11 cellular contexts compared by ENCODE assay signal in the genomic region with DNA sequence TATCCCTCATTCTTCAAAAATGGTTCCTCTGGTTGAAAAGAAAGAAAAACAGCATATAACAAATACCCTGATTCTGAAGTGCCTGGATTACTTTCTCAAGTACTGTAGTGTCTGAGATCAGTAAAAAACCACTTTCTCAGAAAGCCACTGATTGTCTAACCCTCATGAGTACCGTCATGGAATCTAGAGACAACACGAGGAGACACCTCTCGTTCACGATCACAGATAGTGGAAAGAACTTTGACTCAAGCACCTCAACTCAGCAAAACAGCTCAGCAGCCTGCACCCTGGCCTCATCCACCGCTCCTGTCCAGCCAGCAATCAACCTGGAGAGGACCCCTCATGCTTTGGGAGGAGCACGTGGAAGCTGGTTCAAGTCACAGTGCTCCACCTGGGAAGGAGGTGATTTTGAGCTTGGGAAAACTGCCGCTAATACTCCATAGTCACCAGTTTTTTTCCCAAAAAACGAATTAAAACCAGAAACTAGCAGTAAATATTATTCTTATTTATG. TPM values are rescaled to one million over a fixed set of nuclear protein-coding genes. Genes with fewer than 3 reads are reported as not detected.
DNase-seq lines count a peak whose midpoint lies in the region; ATAC-seq and TF ChIP-seq lines count a peak whose summit lies in the region.
"Had no signal": no experiment of that assay in that cellular context is flagged by ENCODE, and none has a peak within 500 bp of the region (broad histone marks: within the 10 kb centered on the region; RNA-seq: fewer than 3 reads in every experiment).

No MANE protein-coding gene starts in this region.

- H3K36me3 ChIP-seq in KOPT-K1 (ENCODE audit: insufficient read depth, low read length): no peaks in the 10 kb centered on the region
- no peaks in the 10 kb centered on the region for H3K36me3 ChIP-seq in ascending aorta
- no peaks in the 10 kb centered on the region for H3K36me3 ChIP-seq in gastroesophageal sphincter
- H3K36me3 ChIP-seq in heart left ventricle: no peaks in the 10 kb centered on the region
- H3K36me3 ChIP-seq: right atrium auricular region had no signal

- ATAC-seq in effector memory CD8-positive, alpha-beta T cell (replicated peaks): peak; percentile 19
- ATAC-seq in gastroesophageal sphincter (no peak), heart left ventricle (no peak)

- no peaks in the 10 kb centered on the region for H3K9me3 ChIP-seq in KOPT-K1 (ENCODE audit: insufficient read depth, low read length, poor library complexity, severe bottlenecking)
- no peaks in the 10 kb centered on the region for H3K9me3 ChIP-seq in ascending aorta
- no peaks in the 10 kb centered on the region for H3K9me3 ChIP-seq in gastroesophageal sphincter
- no peaks in the 10 kb centered on the region for H3K9me3 ChIP-seq in heart left ventricle
- H3K9me3 ChIP-seq: right atrium auricular region had no signal

- 76 to 79% methylated on average over 5 to 8 of the region's 8 CpGs for whole genome bisulfite sequencing in gastroesophageal sphincter (ENCODE audit: low coverage in 1 of 2), 2 donors
- 75 to 80% (median 78%) methylated on average over 8 of the region's 8 CpGs for WGBS in heart left ventricle, 4 donors

- H3K27me3 ChIP-seq in ascending aorta (no peaks in the 10 kb centered on the region), gastroesophageal sphincter (peaks cover 17% of the 10 kb centered on the region), heart left ventricle (peaks cover 0 to 36% (median 0%) of the 10 kb centered on the region in 9 donors)
- H3K27me3 ChIP-seq: right atrium auricular region had no signal

- H3K36me3 Mint-ChIP-seq in effector memory CD8-positive, alpha-beta T cell (ENCODE audit: insufficient read depth): peaks cover 56% of the 10 kb centered on the region

- peak; percentile 78 for DNase-seq in activated CD8-positive, alpha-beta memory T cell treated with anti-CD3 and anti-CD28 coated beads for 24 hours
- peak; percentile 45 to 54 (median 54) for DNase-seq in effector memory CD8-positive, alpha-beta T cell
- DNase-seq in stimulated activated CD8-positive, alpha-beta memory T cell treated with anti-CD3 and anti-CD28 coated beads, Interleukin-4, amount 100 ng/mL, for 24 hours (ENCODE audit: low read depth): peak; percentile 31
- DNase-seq in ascending aorta (ENCODE audit: low spot score in 2 of 2): no peak
- no peak for DNase-seq in EL
- no peak for DNase-seq in heart left ventricle
- DNase-seq: GF-D8, NCI-H2081 treated with DMSO at 0.1 percent for 48 hours had no signal

- peak overlapping the region; percentile 99 for H3K27ac Mint-ChIP-seq in effector memory CD8-positive, alpha-beta T cell

- TF ChIP-seq CTCF in ascending aorta (IDR thresholded peaks at IDR 0.05) (no peak), gastroesophageal sphincter (IDR thresholded peaks at IDR 0.05) (no peak), heart left ventricle (IDR thresholded peaks at IDR 0.05) (no peak)

- no peaks in the 10 kb centered on the region for H3K9me3 Mint-ChIP-seq in effector memory CD8-positive, alpha-beta T cell

- TF ChIP-seq POLR2A in gastroesophageal sphincter (IDR thresholded peaks at IDR 0.05) (no peak), heart left ventricle (IDR thresholded peaks at IDR 0.05) (no peak)

- peaks cover 53 to 65% of the 10 kb centered on the region in 2 donors for H3K4me1 Mint-ChIP-seq in effector memory CD8-positive, alpha-beta T cell (ENCODE audit: low read depth in 2 of 2)

- H3K27ac ChIP-seq in KOPT-K1 (ENCODE audit: low read depth, low read length, poor library complexity, severe bottlenecking): peak overlapping the region; percentile 63
- no peak overlapping the region for H3K27ac ChIP-seq in ascending aorta
- no peak overlapping the region for H3K27ac ChIP-seq in gastroesophageal sphincter
- peak overlapping the region in 1 of 12 donors; percentile 77 for H3K27ac ChIP-seq in heart left ventricle
- H3K27ac ChIP-seq: right atrium auricular region had no signal

- no peak for TF ChIP-seq EP300 in gastroesophageal sphincter (IDR thresholded peaks at IDR 0.05)

- intact Hi-C loops in ascending aorta (cut with DNase I) (no loop called here), heart left ventricle (cut with DNase I) (no loop called here)

- no peaks in the 10 kb centered on the region for H3K27me3 Mint-ChIP-seq in effector memory CD8-positive, alpha-beta T cell

- H3K4me3 ChIP-seq in ascending aorta: no peak overlapping the region
- no peak overlapping the region for H3K4me3 ChIP-seq in gastroesophageal sphincter
- peak overlapping the region in 1 of 12 donors; percentile 44 for H3K4me3 ChIP-seq in heart left ventricle
- H3K4me3 ChIP-seq: right atrium auricular region had no signal

- H3K4me3 Mint-ChIP-seq in effector memory CD8-positive, alpha-beta T cell: peak overlapping the region; percentile 93 to 95

- H3K4me1 ChIP-seq in ascending aorta (no peaks in the 10 kb centered on the region), gastroesophageal sphincter (peaks cover 0 to 16% (median 0%) of the 10 kb centered on the region in 3 donors), heart left ventricle (peaks cover 0 to 32% (median 2%) of the 10 kb centered on the region in 12 donors)

RNA-seq across cellular contexts. Expression of a gene that starts 1.0 kb away (rescaled TPM):
- not detected for total RNA-seq in ascending aorta
- 1 to 10 TPM in 1 of 4 donors, under 1 TPM in 2, not detected in 1; 0.35 to 1.7 (median 0.54) TPM for total RNA-seq in gastroesophageal sphincter
- 1 to 10 TPM in 2 of 9 donors, under 1 TPM in 3, not detected in 4; 0.17 to 1.3 (median 0.31) TPM for total RNA-seq in heart left ventricle
- polyA plus RNA-seq in heart left ventricle: under 1 TPM; 0.06 to 0.08 TPM

Comparison
In these comparisons a context has a peak if more than half of its experiments do, and no peak if none do; other contexts are left out.
1. DNase-seq: peak in activated CD8-positive, alpha-beta memory T cell treated with anti-CD3 and anti-CD28 coated beads for 24 hours (single experiment), effector memory CD8-positive, alpha-beta T cell (3 of 3) and stimulated activated CD8-positive, alpha-beta memory T cell treated with anti-CD3 and anti-CD28 coated beads, Interleukin-4, amount 100 ng/mL, for 24 hours (single experiment); none in ascending aorta (0 of 2), EL (single experiment) and heart left ventricle (0 of 5).